ENCODE assay signal across 8 cellular contexts in the genomic region with DNA sequence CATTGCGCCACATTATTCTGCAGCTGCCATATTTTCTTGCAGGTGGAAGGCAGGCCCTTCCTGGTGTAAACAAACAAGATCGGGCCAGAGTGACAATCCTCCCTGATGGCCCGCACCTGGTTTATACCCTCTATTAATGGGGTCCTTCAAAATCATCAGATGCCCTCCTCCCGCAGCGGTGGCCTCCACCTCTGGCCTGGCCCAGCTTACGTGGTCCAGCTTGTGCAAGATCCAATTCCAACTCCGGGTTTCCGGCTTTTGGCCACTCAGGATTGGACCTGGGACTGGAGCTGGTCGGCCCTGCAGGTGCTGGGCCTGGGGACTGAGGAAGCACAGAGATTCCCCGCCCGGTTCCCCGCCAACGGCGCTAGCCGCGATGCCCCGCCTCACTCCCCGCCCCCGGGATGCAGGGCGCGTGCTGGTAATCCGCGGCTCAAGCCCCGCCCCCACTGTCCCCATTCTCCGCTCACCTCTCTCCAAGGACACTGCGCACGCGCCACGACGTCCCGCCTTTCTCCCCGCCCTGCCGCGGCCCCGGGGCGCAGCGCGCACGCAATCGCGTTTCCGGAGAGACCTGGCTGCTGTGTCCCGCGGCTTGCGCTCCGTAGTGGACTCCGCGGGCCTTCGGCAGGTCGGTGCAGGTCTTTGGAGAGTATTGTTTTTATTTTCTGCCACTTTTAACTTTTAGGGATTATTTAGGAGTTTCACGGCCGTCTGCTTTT. TPM values are rescaled to one million over a fixed set of nuclear protein-coding genes. Genes with fewer than 3 reads are reported as not detected.
A peak's percentile ranks its signal among the peaks of the same experiment; 100 is the strongest.
DNase-seq lines count a peak whose midpoint lies in the region; TF ChIP-seq lines count a peak whose summit lies in the region.

A gene (plus strand): TSS at position 555 of the 722 bp plus-strand sequence. CDS start 1,441 bp downstream, outside the sequence.

- H3K4me3 Mint-ChIP-seq in nephron progenitor cell, result peak within 1 kb of the TSS; percentile 96

- peak; percentile 99 for DNase-seq in ELF-1 (ENCODE audit: low read depth, low spot score)
- peak; percentile 99 for DNase-seq in H7
- DNase-seq in M059J (ENCODE audit: low read depth), result peak; percentile 98
- peak; percentile 96 to 98 for DNase-seq in SHP77 (lab: John Stamatoyannopoulos, UW)
- peak; percentile 100 for DNase-seq in activated effector memory CD4-positive, alpha-beta T cell treated with anti-CD3 and anti-CD28 coated beads, Interleukin-2, amount 50 U/mL, for 16 hours
- peak; percentile 95 for DNase-seq in fibroblast of the aortic adventitia (ENCODE audit: low read depth)
- DNase-seq in nephron progenitor cell, result peak; percentile 100
- DNase-seq in stomach, result peak; percentile 100

- no peaks in the 10 kb centered on the region for H3K27me3 ChIP-seq in H7 (ENCODE audit: control insufficient read depth, insufficient read depth, low read length)
- H3K27me3 ChIP-seq in stomach, result no peaks in the 10 kb centered on the region

- H3K36me3 ChIP-seq in H7 (replicated peaks; ENCODE audit: control insufficient read depth, insufficient read depth, low read length) (peaks cover 14% of the 10 kb centered on the region), stomach (peaks cover 10 to 36% (median 33%) of the 10 kb centered on the region in 4 donors)

- H3K36me3 Mint-ChIP-seq in nephron progenitor cell (ENCODE audit: low read depth), result peaks cover 25% of the 10 kb centered on the region

- peak in 1 of 4 donors; percentile 56 for TF ChIP-seq POLR2A in stomach (IDR thresholded peaks at IDR 0.05)

- peaks cover 27 to 47% (median 35%) of the 10 kb centered on the region in 4 donors for H3K4me1 ChIP-seq in stomach

- H3K4me1 Mint-ChIP-seq in nephron progenitor cell, result peaks cover 54% of the 10 kb centered on the region

- H3K9me3 Mint-ChIP-seq in nephron progenitor cell, result no peaks in the 10 kb centered on the region

- intact Hi-C loops in stomach (cut with DNase I; ENCODE audit: low total_unique reads), result no loop called here

- H3K4me3 ChIP-seq in H7 (ENCODE audit: insufficient read depth, low read depth, low read length) (peak within 1 kb of the TSS; percentile 87), fibroblast of the aortic adventitia (ENCODE audit: low read depth, low read length) (peak within 1 kb of the TSS; percentile 90), stomach (peak within 1 kb of the TSS; percentile 60 to 75 (median 70))

- H3K27ac Mint-ChIP-seq in nephron progenitor cell, result peak within 1 kb of the TSS; percentile 85

- H3K9me3 ChIP-seq in stomach, result no peaks in the 10 kb centered on the region

- H3K27ac ChIP-seq in stomach, result peak within 1 kb of the TSS; percentile 76 to 92 (median 90)

- TF ChIP-seq CTCF in fibroblast of the aortic adventitia (IDR thresholded peaks at IDR 0.05; ENCODE audit: insufficient read depth, low read length), result no peak
- no peak for TF ChIP-seq CTCF in nephron progenitor cell (IDR thresholded peaks at IDR 0.05)
- TF ChIP-seq CTCF in stomach (IDR thresholded peaks at IDR 0.05), result no peak

- H3K27me3 Mint-ChIP-seq in nephron progenitor cell (ENCODE audit: low read depth, poor library complexity), result peaks cover 3% of the 10 kb centered on the region

- 1% methylated on average over 23 to 52 of the region's 52 CpGs for WGBS in stomach, 5 donors

- TF ChIP-seq EP300 in stomach (IDR thresholded peaks at IDR 0.05), result no peak

RNA-seq across cellular contexts. Expression of the gene that starts here (rescaled TPM):
- 90.6 and 120 TPM in 2 replicates for total RNA-seq in H7 (2014; rRNA removed; shearing (Covaris generic))
- 176 and 207 TPM in 2 replicates for total RNA-seq in M059J (2014; rRNA removed; shearing (Covaris generic))
- 98.1 and 99.3 TPM in 2 replicates for total RNA-seq in fibroblast of the aortic adventitia (ENCODE audit: low replicate concordance)
- total RNA-seq in stomach, result 10 to 100 TPM; 35.3 to 94.0 (median 74.1) TPM
- polyA plus RNA-seq in stomach, result 100 to 1,000 TPM in 2 of 3 donors, 10 to 100 TPM in 1; 60.6 to 108 (median 100) TPM

Comparison
In these comparisons a context has a peak if more than half of its experiments do, and no peak if none do; other contexts are left out.
1. Peak in every context shown above with its lines: DNase-seq, H3K4me3 ChIP-seq and H3K27ac ChIP-seq.